In the genomic region with DNA sequence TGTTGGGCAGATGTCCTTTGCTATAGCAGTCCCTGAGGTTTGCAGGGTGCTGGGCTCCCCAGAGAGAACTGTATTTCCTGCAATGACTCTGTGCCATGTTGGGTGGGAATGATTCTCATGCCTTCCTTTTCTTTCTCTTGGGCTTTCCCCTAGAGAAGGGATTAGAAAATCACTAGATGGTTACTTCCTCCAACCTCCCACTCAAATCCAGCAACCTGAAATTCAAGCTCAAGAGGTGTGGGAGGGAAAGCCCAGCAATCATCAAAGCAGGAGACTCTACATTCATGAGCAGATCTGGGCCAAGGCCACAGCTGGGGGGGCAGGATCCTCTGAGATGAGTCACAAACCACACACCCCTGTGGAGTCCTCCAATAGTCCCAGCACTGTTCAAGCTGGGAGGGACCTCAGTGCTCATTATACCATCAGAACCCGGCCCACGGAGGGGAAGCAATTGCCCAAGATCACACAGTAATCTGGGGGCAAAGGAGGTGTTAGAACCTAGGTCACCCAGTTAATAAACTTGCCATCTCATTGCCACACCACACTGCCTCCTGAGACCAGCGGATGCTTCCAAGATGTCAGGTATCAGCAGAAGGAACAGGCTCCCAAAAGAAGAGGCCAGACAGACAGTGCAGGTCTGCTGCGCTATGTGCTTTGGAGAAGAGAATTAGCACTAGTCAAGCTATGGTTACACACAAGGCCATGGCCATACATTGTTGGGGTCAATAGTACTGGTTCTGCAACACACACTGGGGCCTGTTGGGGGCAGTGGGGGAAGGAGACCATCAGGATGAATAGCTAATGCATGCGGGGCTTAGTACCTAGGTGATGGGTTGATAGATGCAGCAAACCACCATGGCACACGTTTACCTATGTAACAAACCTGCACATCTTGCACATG, we compare ENCODE assay signal across 8 cellular contexts.
DNase-seq lines count a peak whose midpoint lies in the region; ATAC-seq and TF ChIP-seq lines count a peak whose summit lies in the region.

No MANE protein-coding gene starts in this region.

- peaks cover 0 to 4% of the 10 kb centered on the region in 2 donors for H3K27me3 Mint-ChIP-seq in CD8-positive, alpha-beta memory T cell

- no peak overlapping the region for H3K4me3 Mint-ChIP-seq in CD8-positive, alpha-beta memory T cell

- H3K27ac ChIP-seq in epithelial cell of prostate = peak overlapping the region; percentile 48
- no peak overlapping the region for H3K27ac ChIP-seq in CD8-positive, alpha-beta memory T cell (ENCODE audit: low read depth, low read length)

- DNase-seq in GM13977 (ENCODE audit: low spot score) (peak; percentile 58), Kasumi-1 (lab: John Stamatoyannopoulos, UW) (peak; percentile 12 to 36), epithelial cell of prostate (ENCODE audit: low read depth, low spot score) (peak; percentile 83), left lobe of liver (ENCODE audit: low spot score) (no peak), KG1 (lab: John Stamatoyannopoulos, UW) (no peak), SK-N-DZ (ENCODE audit: low spot score) (no peak)
- no peak for DNase-seq in CD8-positive, alpha-beta memory T cell

- H3K4me3 ChIP-seq in CD8-positive, alpha-beta memory T cell (ENCODE audit: low read length) = no peak overlapping the region

- in situ Hi-C loops in GM13977 (cut with MboI; ENCODE audit: low pct_unique_long_range_greater_than_20kb, low sequenced_read_pairs, unreplicated experiment) = no loop called here

- ATAC-seq in GM21737 (IDR thresholded peaks at IDR 0.05; ENCODE audit: unreplicated experiment) (peak; percentile 62), left lobe of liver (no peak)

- no peaks in the 10 kb centered on the region for H3K36me3 Mint-ChIP-seq in CD8-positive, alpha-beta memory T cell

- POLR2A ChIA-PET in CD8-positive, alpha-beta memory T cell (lab: Charles Lee) = no interaction called here

- TF ChIP-seq CTCF in GM13977 (IDR thresholded peaks at IDR 0.05; ENCODE audit: extremely low read depth, insufficient read depth, missing control alignments) = no peak

- no peaks in the 10 kb centered on the region for H3K36me3 ChIP-seq in CD8-positive, alpha-beta memory T cell (ENCODE audit: insufficient read depth, low read length)

- H3K9me3 ChIP-seq in CD8-positive, alpha-beta memory T cell (ENCODE audit: low read length) = no peaks in the 10 kb centered on the region

- H3K4me1 Mint-ChIP-seq in CD8-positive, alpha-beta memory T cell = peaks cover 0 to under 1% (median 0%) of the 10 kb centered on the region in 3 donors

- CTCF ChIA-PET in CD8-positive, alpha-beta memory T cell (lab: Charles Lee) = interaction anchor here (0.8 to 1.4 kb wide), 4 partner anchors 86 to 111 kb away, joined by 3 read pairs; no protein-coding TSS in a partner anchor

- H3K9me3 Mint-ChIP-seq in CD8-positive, alpha-beta memory T cell = no peaks in the 10 kb centered on the region

- H3K4me1 ChIP-seq in CD8-positive, alpha-beta memory T cell (ENCODE audit: insufficient read depth, low read length) = no peaks in the 10 kb centered on the region

- H3K27me3 ChIP-seq in CD8-positive, alpha-beta memory T cell (ENCODE audit: insufficient read depth, low read length, poor library complexity, severe bottlenecking) = no peaks in the 10 kb centered on the region

- H3K27ac Mint-ChIP-seq in CD8-positive, alpha-beta memory T cell = no peak overlapping the region

Comparison
In these comparisons a context has a peak if more than half of its experiments do, and no peak if none do; other contexts are left out.
1. DNase-seq: peak in GM13977 (single experiment), Kasumi-1 (2 of 2) and epithelial cell of prostate (single experiment); none in left lobe of liver (single experiment), CD8-positive, alpha-beta memory T cell (0 of 5), KG1 (single experiment) and SK-N-DZ (single experiment).